In the genomic region with DNA sequence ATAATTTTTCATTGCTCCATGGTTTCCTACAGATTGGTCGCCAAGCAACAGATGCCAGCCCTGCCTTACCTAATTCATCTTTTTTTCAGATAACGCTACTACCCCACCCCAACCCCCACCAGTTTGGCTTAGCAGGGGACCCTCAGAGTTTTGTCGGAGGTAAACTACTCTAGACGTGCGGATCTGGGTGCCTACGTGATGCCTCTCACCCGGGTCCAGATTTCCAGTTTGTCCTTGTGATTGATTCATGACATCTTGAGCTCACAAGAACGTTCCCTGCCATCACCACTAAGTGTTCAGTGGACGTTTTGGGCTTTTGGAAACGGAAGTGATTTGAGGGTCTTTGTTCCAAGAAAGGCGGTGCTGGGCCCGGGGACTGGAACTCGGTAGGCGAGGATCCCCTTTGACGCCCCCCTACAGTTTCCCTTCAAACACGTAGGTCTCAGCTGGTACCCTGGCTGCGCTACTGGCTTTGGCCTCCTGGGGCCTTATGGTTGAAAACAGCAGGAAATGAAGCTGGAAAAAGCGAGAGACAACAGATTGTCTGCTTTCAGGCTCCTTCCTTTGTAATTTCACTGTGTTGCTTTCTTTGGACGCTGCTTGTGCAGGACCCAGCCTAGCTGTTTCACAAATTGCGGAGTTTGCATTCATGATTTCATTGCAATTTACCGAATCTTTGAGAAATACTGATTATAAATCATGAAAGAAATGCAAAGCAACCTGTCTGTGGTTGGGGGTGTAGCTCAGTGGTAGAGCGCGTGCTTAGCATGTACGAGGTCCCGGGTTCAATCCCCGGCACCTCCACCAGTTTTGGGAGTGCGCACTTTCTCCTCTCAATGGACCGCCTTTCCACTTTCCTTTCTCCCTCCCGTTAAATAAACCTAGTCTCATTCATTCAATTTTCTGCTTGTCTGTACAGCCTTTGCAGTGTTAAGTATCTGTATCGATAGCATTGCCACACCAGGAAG, we compare ENCODE assay signal across 8 cellular contexts.
DNase-seq lines count a peak whose midpoint lies in the region; ATAC-seq and TF ChIP-seq lines count a peak whose summit lies in the region.

No MANE protein-coding gene starts in this region.

- DNase-seq in stimulated activated naive CD4-positive, alpha-beta T cell (lab: John Stamatoyannopoulos, UW), result peak in 5 of 6 experiments; percentile 4 to 63 (median 18)
- DNase-seq in stimulated activated naive CD4-positive, alpha-beta T cell treated with Interleukin-2 at 50 U/mL for 16 hours (lab: John Stamatoyannopoulos, UW), result no peak
- DNase-seq in LoVo (ENCODE audit: low spot score) (peak; percentile 76), SK-N-DZ (ENCODE audit: low spot score) (peak; percentile 95), choroid plexus epithelial cell (ENCODE audit: low read depth) (peak; percentile 77), myocyte (ENCODE audit: low read depth) (peak; percentile 70), hippocampal formation (lab: John Stamatoyannopoulos, UW) (no peak)

- peak; percentile 53 for TF ChIP-seq CTCF in choroid plexus epithelial cell (conservative IDR thresholded peaks at IDR 0.05; ENCODE audit: low read depth, low read length)

- peak overlapping the region; percentile 46 for H3K4me3 ChIP-seq in choroid plexus epithelial cell (ENCODE audit: low read depth, low read length)

- no peak for ATAC-seq in HG02678 (IDR thresholded peaks at IDR 0.05; ENCODE audit: unreplicated experiment)

Comparison
In these comparisons a context has a peak if more than half of its experiments do, and no peak if none do; other contexts are left out.
1. DNase-seq: peak in stimulated activated naive CD4-positive, alpha-beta T cell (5 of 6), LoVo (single experiment), SK-N-DZ (single experiment), choroid plexus epithelial cell (single experiment) and myocyte (single experiment); none in stimulated activated naive CD4-positive, alpha-beta T cell treated with Interleukin-2 at 50 U/mL for 16 hours (single experiment) and hippocampal formation (0 of 2).